8 cellular contexts compared by ENCODE assay signal in the genomic region with DNA sequence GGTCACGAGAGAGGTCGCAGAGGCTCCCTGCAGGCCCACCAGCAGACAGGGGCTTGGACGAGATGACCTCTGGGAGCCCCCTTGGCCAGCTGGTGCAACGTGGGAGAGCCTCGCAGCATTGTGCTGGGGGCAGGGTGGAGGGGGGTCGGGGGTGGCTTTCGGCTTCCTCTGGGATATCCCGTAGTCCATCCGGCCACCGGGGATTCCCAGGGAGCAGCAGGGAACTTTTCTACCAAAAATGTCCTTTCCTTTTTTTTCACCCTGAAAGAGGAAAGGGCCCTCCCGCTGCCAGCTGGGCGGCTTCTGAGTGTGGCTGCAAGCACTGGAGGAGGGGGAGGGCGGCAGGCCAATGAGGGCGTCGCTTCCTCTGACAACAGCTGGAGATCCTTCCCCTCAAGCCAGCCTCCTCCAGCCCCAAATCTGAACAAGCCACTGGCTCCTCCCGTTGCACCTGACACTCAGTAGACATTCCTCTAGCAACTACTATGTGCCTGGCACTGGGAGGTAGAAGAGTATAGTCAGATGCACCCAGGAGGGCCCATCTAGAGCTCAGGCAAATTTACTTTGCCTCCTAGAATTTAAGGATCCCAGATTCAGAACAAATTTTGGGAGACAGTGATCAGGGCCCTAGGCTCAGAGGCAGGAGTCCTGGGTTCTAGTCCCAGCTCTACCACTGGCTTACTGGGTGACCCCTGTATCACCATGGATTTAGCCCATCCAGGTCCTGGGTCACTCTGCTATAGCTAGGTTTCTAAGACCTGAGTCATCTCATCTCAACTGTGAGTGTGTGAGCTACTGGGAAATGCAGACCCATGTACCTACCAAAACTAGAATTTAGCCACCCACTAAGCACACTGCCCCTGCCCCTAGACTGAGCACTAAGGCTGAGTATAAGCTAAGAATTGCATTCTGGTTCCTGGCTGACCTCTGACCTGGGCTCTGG. TPM values are rescaled to one million over a fixed set of nuclear protein-coding genes. Genes with fewer than 3 reads are reported as not detected.
DNase-seq lines count a peak whose midpoint lies in the region; ATAC-seq and TF ChIP-seq lines count a peak whose summit lies in the region.

No MANE protein-coding gene starts in this region.

- H3K9ac ChIP-seq in fibroblast of lung (ENCODE audit: insufficient read depth, low read length), result no peak overlapping the region

- peak in 12 of 14 donors; percentile 18 to 72 (median 48) for DNase-seq in C1 segment of cervical spinal cord (lab: John Stamatoyannopoulos, UW)
- DNase-seq in NCI-H2029 (lab: John Stamatoyannopoulos, UW), result peak; percentile 69
- DNase-seq in activated T-helper 1 cell treated with Interleukin-2 at 50 U/mL for 16 hours (ENCODE audit: low read depth), result peak; percentile 17
- peak; percentile 76 to 82 for DNase-seq in fibroblast of lung (ENCODE audit: low read depth in 2 of 2)
- DNase-seq in natural killer cell, result no peak
- peak; percentile 96 to 97 for DNase-seq in aorta

- peak overlapping the region; percentile 56 for H3K4me3 Mint-ChIP-seq in natural killer cell

- peaks cover 59 to 66% of the 10 kb centered on the region in 2 donors for H3K4me1 Mint-ChIP-seq in natural killer cell

- H3K36me3 Mint-ChIP-seq in natural killer cell, result no peaks in the 10 kb centered on the region

- TF ChIP-seq CTCF in fibroblast of lung (conservative IDR thresholded peaks at IDR 0.05 in 1 of 2, IDR thresholded peaks at IDR 0.05 in 1 of 2; ENCODE audit: low read depth in 1 of 2, low read length in 2 of 2) (no peak), natural killer cell (IDR thresholded peaks at IDR 0.05) (no peak)

- H3K27me3 Mint-ChIP-seq in natural killer cell (ENCODE audit: low read depth in 2 of 2), result no peaks in the 10 kb centered on the region

- H3K9me3 Mint-ChIP-seq in natural killer cell, result no peaks in the 10 kb centered on the region

- H3K79me2 ChIP-seq in fibroblast of lung (ENCODE audit: control insufficient read depth, insufficient read depth, low read length), result no peaks in the 10 kb centered on the region

- intact Hi-C loops in natural killer cell (cut with micrococcal nuclease) (no loop called here), aorta (cut with DNase I) (loop anchor here in 1 of 2 donors (10.0 kb wide), 2 partner anchors 51 to 111 kb away; a partner anchor contains a TSS)

- H3K27ac Mint-ChIP-seq in natural killer cell, result peak overlapping the region; percentile 18 to 94

- H2AFZ ChIP-seq in fibroblast of lung (ENCODE audit: low read length), result no peak overlapping the region

- H3K36me3 ChIP-seq in fibroblast of lung (ENCODE audit: control insufficient read depth, insufficient read depth, low read length) (peaks cover 8% of the 10 kb centered on the region), aorta (ENCODE audit: control insufficient read depth in 1 of 2, insufficient read depth in 2 of 2, low read length in 1 of 2) (peaks cover 0 to 4% of the 10 kb centered on the region in 2 donors)

- H3K4me1 ChIP-seq in fibroblast of lung (ENCODE audit: control insufficient read depth, extremely low read depth, insufficient read depth, low read length) (peaks cover 10% of the 10 kb centered on the region), aorta (ENCODE audit: control insufficient read depth in 1 of 2, insufficient read depth in 2 of 2, low read length in 2 of 2) (no peaks in the 10 kb centered on the region)

- H3K27me3 ChIP-seq in fibroblast of lung (ENCODE audit: control insufficient read depth, insufficient read depth, low read length) (no peaks in the 10 kb centered on the region), aorta (ENCODE audit: control insufficient read depth in 1 of 2, insufficient read depth in 2 of 2, low read length in 1 of 2) (no peaks in the 10 kb centered on the region)

- H3K9me3 ChIP-seq in fibroblast of lung (ENCODE audit: control insufficient read depth, insufficient read depth, low read depth, low read length) (no peaks in the 10 kb centered on the region), aorta (ENCODE audit: control insufficient read depth, low read length) (no peaks in the 10 kb centered on the region)

- H3K4me2 ChIP-seq in fibroblast of lung (ENCODE audit: extremely low read depth, insufficient read depth, low read length), result peak overlapping the region; percentile 2

- no peaks in the 10 kb centered on the region for H4K20me1 ChIP-seq in fibroblast of lung (ENCODE audit: control insufficient read depth, extremely low read depth, insufficient read depth, low read length)

- ATAC-seq in GM21576 (IDR thresholded peaks at IDR 0.05; ENCODE audit: unreplicated experiment) (peak; percentile 42), natural killer cell (peak in 1 of 3 donors; percentile 32), aorta (ENCODE audit: low FRiP score) (peak; percentile 86), GM19328 (IDR thresholded peaks at IDR 0.05; ENCODE audit: unreplicated experiment) (no peak)

- H3K27ac ChIP-seq in fibroblast of lung (ENCODE audit: insufficient read depth, low read length), result no peak overlapping the region
- peak overlapping the region in 1 of 2 donors; percentile 46 for H3K27ac ChIP-seq in aorta (ENCODE audit: low read depth in 1 of 2, low read length in 2 of 2)

- peak overlapping the region in 2 of 4 experiments; percentile 10 to 40 for H3K4me3 ChIP-seq in fibroblast of lung (replicated peaks in 1 of 4; ENCODE audit: control extremely low read depth in 1 of 4, insufficient read depth in 1 of 4, low read depth in 3 of 4, low read length in 4 of 4)
- H3K4me3 ChIP-seq in aorta (ENCODE audit: low read length in 2 of 2), result peak overlapping the region in 1 of 2 donors; percentile 1

- 3 to 4% methylated on average over 16 of the region's 16 CpGs for WGBS in aorta, 2 donors

RNA-seq across cellular contexts. Expression of a gene that starts 2.7 kb away (rescaled TPM):
- total RNA-seq in fibroblast of lung (12.1 and 14.9 TPM in 2 replicates), natural killer cell (10 to 100 TPM; 16.7 to 25.1 (median 19.2) TPM), aorta (10 to 100 TPM; 23.2 to 31.2 TPM)
- polyA plus RNA-seq in fibroblast of lung (6.6 and 9.1 TPM in 2 replicates), aorta (10 to 100 TPM; 14.8 to 17.8 TPM)
- 4.7 and 6.3 TPM in 2 replicates for polyA plus RNA-seq in fibroblast of lung (2012)
- 6.6 and 10.1 TPM in 2 replicates for polyA minus RNA-seq in fibroblast of lung (ENCODE audit: low replicate concordance)

RNA-seq across cellular contexts. Expression of a gene that starts 9.9 kb away (rescaled TPM):
- total RNA-seq in fibroblast of lung (18.2 and 22.3 TPM in 2 replicates), natural killer cell (10 to 100 TPM; 59.5 to 81.5 (median 65.5) TPM), aorta (100 to 1,000 TPM in 1 of 2 donors, 10 to 100 TPM in 1; 64.2 to 111 TPM)
- polyA plus RNA-seq in fibroblast of lung (32.0 and 33.1 TPM in 2 replicates), aorta (10 to 100 TPM; 25.5 to 80.5 TPM)
- polyA plus RNA-seq in fibroblast of lung (2012), result 21.9 and 28.0 TPM in 2 replicates
- 18.3 and 19.8 TPM in 2 replicates for polyA minus RNA-seq in fibroblast of lung (ENCODE audit: low replicate concordance)

RNA-seq across cellular contexts. Expression of a gene that starts 54.2 kb away (rescaled TPM):
- total RNA-seq in fibroblast of lung (58.3 and 65.6 TPM in 2 replicates), natural killer cell (10 to 100 TPM; 18.0 to 21.7 (median 19.0) TPM), aorta (10 to 100 TPM; 26.9 to 35.0 TPM)
- polyA plus RNA-seq in fibroblast of lung (72.1 and 81.4 TPM in 2 replicates), aorta (10 to 100 TPM; 32.2 to 39.4 TPM)
- 42.3 and 49.5 TPM in 2 replicates for polyA plus RNA-seq in fibroblast of lung (2012)
- 15.3 and 17.7 TPM in 2 replicates for polyA minus RNA-seq in fibroblast of lung (ENCODE audit: low replicate concordance)

RNA-seq across cellular contexts. Expression of a gene that starts 57.7 kb away (rescaled TPM):
- total RNA-seq in fibroblast of lung, result not detected in 2 replicates
- not detected in 2 replicates for polyA plus RNA-seq in fibroblast of lung
- not detected in 2 replicates for polyA plus RNA-seq in fibroblast of lung (2012)
- not detected in 2 replicates for polyA minus RNA-seq in fibroblast of lung (ENCODE audit: low replicate concordance)
- total RNA-seq in natural killer cell, result under 1 TPM in 2 of 3 donors, not detected in 1; 0.26 to 0.75 TPM
- not detected for total RNA-seq in aorta
- not detected for polyA plus RNA-seq in aorta
